33 cellular contexts compared by ENCODE assay signal in genomic region chr10:49833162-49833561, GRCh38.
"Had no signal": no experiment of that assay in that cellular context is flagged by ENCODE, and none has a peak within 500 bp of the region (broad histone marks: within the 10 kb centered on the region; RNA-seq: fewer than 3 reads in every experiment).

No MANE protein-coding gene starts in this region.

- H3K27ac ChIP-seq: ascending aorta, breast epithelium, cardiac muscle cell, coronary artery, dorsolateral prefrontal cortex, epithelial cell of prostate, esophagus squamous epithelium, gastroesophageal sphincter, heart right ventricle had no signal

- DNase-seq: activated CD4-positive, alpha-beta memory T cell treated with anti-CD3 and anti-CD28 coated beads for 36 hours; activated CD4-positive, alpha-beta T cell treated with anti-CD3 and anti-CD28 coated beads for 36 hours; activated CD4-positive, alpha-beta T cell treated with anti-CD3 and anti-CD28 coated beads, Interleukin-2, amount 10 ng/mL, durations not matched to agents 24 days and 14 days; activated CD4-positive, CD25-positive, alpha-beta regulatory T cell; activated CD4-positive, CD25-positive, alpha-beta regulatory T cell treated with anti-CD3 and anti-CD28 coated beads, Interleukin-2, amount 50 U/mL, for 72 hours; activated CD8-positive, alpha-beta memory T cell treated with anti-CD3 and anti-CD28 coated beads, Interleukin-2, amount 10 ng/mL, durations not matched to agents 7 days and 5 days; activated CD8-positive, alpha-beta memory T cell treated with anti-CD3 and anti-CD28 coated beads, Interleukin-2, amount 50 U/mL, for 4 hours; activated CD8-positive, alpha-beta T cell treated with anti-CD3 and anti-CD28 coated beads, Interleukin-2, amount 10 ng/mL, durations not matched to agents 7 days and 5 days; activated effector memory CD4-positive, alpha-beta T cell treated with anti-CD3 and anti-CD28 coated beads, Interleukin-2, amount 50 U/mL, for 16 hours; activated naive CD4-positive, alpha-beta T cell treated with anti-CD3 and anti-CD28 coated beads for 36 hours; activated naive CD8-positive, alpha-beta T cell treated with anti-CD3 and anti-CD28 coated beads for 36 hours; activated naive CD8-positive, alpha-beta T cell treated with anti-CD3 and anti-CD28 coated beads, Interleukin-2, amount 50 U/mL, for 24 hours; activated T-cell treated with anti-CD3 and anti-CD28 coated beads, Interleukin-2, amount 50 U/mL, for 1 hour; activated T-cell treated with anti-CD3 and anti-CD28 coated beads, Interleukin-2, amount 50 U/mL, for 48 hours; central memory CD4-positive, alpha-beta T cell; cerebellar nuclear complex; dorsolateral prefrontal cortex; effector memory CD8-positive, alpha-beta T cell; esophagus squamous epithelium; foreskin melanocyte; heart right ventricle; T-helper 2 cell had no signal

- H3K4me1 ChIP-seq: ascending aorta, breast epithelium, esophagus squamous epithelium, gastroesophageal sphincter, heart right ventricle had no signal

- H3K4me3 Mint-ChIP-seq: activated CD4-positive, alpha-beta memory T cell treated with anti-CD3 and anti-CD28 coated beads for 36 hours; activated CD4-positive, alpha-beta T cell treated with anti-CD3 and anti-CD28 coated beads for 36 hours; activated CD4-positive, alpha-beta T cell treated with anti-CD3 and anti-CD28 coated beads, Interleukin-2, amount 10 ng/mL, durations not matched to agents 24 days and 14 days; activated CD8-positive, alpha-beta memory T cell treated with anti-CD3 and anti-CD28 coated beads, Interleukin-2, amount 10 ng/mL, durations not matched to agents 7 days and 5 days; activated CD8-positive, alpha-beta T cell treated with anti-CD3 and anti-CD28 coated beads, Interleukin-2, amount 10 ng/mL, durations not matched to agents 7 days and 5 days; activated naive CD4-positive, alpha-beta T cell treated with anti-CD3 and anti-CD28 coated beads for 36 hours; activated naive CD4-positive, alpha-beta T cell treated with anti-CD3 and anti-CD28 coated beads, Interleukin-2, amount 50 U/mL, for 24 hours; activated naive CD8-positive, alpha-beta T cell treated with anti-CD3 and anti-CD28 coated beads for 36 hours; activated naive CD8-positive, alpha-beta T cell treated with anti-CD3 and anti-CD28 coated beads, Interleukin-2, amount 50 U/mL, for 24 hours; activated T-helper 1 cell treated with anti-CD3 and anti-CD28 coated beads, Interleukin-12 subunit alpha, Interleukin-12 subunit beta, Interleukin-2, Interleukin-4 antibody, amounts not matched to agents 30 ng/mL and 10 ng/mL and 1 ng/mL, durations not matched to agents 14 hours and 24 hours and 36 hours; brain; dendritic cell treated with granulocyte-macrophage colony-stimulating factor and Interleukin-4, amounts not matched to agents 40 ng/mL and 50 ng/mL, for 4 days; effector memory CD8-positive, alpha-beta T cell had no signal

- H3K36me3 ChIP-seq: breast epithelium had no signal

- H3K27ac Mint-ChIP-seq: activated CD4-positive, alpha-beta memory T cell treated with anti-CD3 and anti-CD28 coated beads for 36 hours; activated CD4-positive, alpha-beta T cell treated with anti-CD3 and anti-CD28 coated beads for 36 hours; activated CD4-positive, alpha-beta T cell treated with anti-CD3 and anti-CD28 coated beads, Interleukin-2, amount 10 ng/mL, durations not matched to agents 24 days and 14 days; activated CD8-positive, alpha-beta memory T cell treated with anti-CD3 and anti-CD28 coated beads, Interleukin-2, amount 10 ng/mL, durations not matched to agents 7 days and 5 days; activated CD8-positive, alpha-beta T cell treated with anti-CD3 and anti-CD28 coated beads, Interleukin-2, amount 10 ng/mL, durations not matched to agents 7 days and 5 days; activated naive CD4-positive, alpha-beta T cell treated with anti-CD3 and anti-CD28 coated beads for 36 hours; activated naive CD4-positive, alpha-beta T cell treated with anti-CD3 and anti-CD28 coated beads, Interleukin-2, amount 50 U/mL, for 24 hours; activated naive CD8-positive, alpha-beta T cell treated with anti-CD3 and anti-CD28 coated beads for 36 hours; activated naive CD8-positive, alpha-beta T cell treated with anti-CD3 and anti-CD28 coated beads, Interleukin-2, amount 50 U/mL, for 24 hours; activated T-helper 1 cell treated with anti-CD3 and anti-CD28 coated beads, Interleukin-12 subunit alpha, Interleukin-12 subunit beta, Interleukin-2, Interleukin-4 antibody, amounts not matched to agents 30 ng/mL and 10 ng/mL and 1 ng/mL, durations not matched to agents 14 hours and 24 hours and 36 hours; activated T-helper 2 cell treated with anti-CD3 and anti-CD28 coated beads, Interferon-gamma antibody, Interleukin-2, Interleukin-4, amounts not matched to agents 10 μg/mL and 5 μg/mL and 100 μg/mL, durations not matched to agents 14 hours and 24 hours and 36 hours; dendritic cell treated with granulocyte-macrophage colony-stimulating factor and Interleukin-4, amounts not matched to agents 40 ng/mL and 50 ng/mL, for 4 days; effector memory CD8-positive, alpha-beta T cell had no signal

- H3K4me1 Mint-ChIP-seq: activated CD4-positive, alpha-beta T cell treated with anti-CD3 and anti-CD28 coated beads for 36 hours; activated CD8-positive, alpha-beta memory T cell treated with anti-CD3 and anti-CD28 coated beads, Interleukin-2, amount 10 ng/mL, durations not matched to agents 7 days and 5 days had no signal

- ATAC-seq: activated CD4-positive, alpha-beta T cell treated with anti-CD3 and anti-CD28 coated beads for 36 hours; activated CD8-positive, alpha-beta memory T cell treated with anti-CD3 and anti-CD28 coated beads, Interleukin-2, amount 10 ng/mL, durations not matched to agents 7 days and 5 days; activated CD8-positive, alpha-beta T cell treated with anti-CD3 and anti-CD28 coated beads, Interleukin-2, amount 10 ng/mL, durations not matched to agents 7 days and 5 days; activated naive CD8-positive, alpha-beta T cell treated with anti-CD3 and anti-CD28 coated beads, Interleukin-2, amount 50 U/mL, for 24 hours; effector memory CD8-positive, alpha-beta T cell; gastroesophageal sphincter; heart right ventricle had no signal

- H3K9me3 Mint-ChIP-seq: activated CD4-positive, alpha-beta memory T cell treated with anti-CD3 and anti-CD28 coated beads for 36 hours; activated CD4-positive, alpha-beta T cell treated with anti-CD3 and anti-CD28 coated beads, Interleukin-2, amount 10 ng/mL, durations not matched to agents 24 days and 14 days; activated naive CD4-positive, alpha-beta T cell treated with anti-CD3 and anti-CD28 coated beads for 36 hours; activated naive CD4-positive, alpha-beta T cell treated with anti-CD3 and anti-CD28 coated beads, Interleukin-2, amount 50 U/mL, for 24 hours; activated naive CD8-positive, alpha-beta T cell treated with anti-CD3 and anti-CD28 coated beads for 36 hours; activated naive CD8-positive, alpha-beta T cell treated with anti-CD3 and anti-CD28 coated beads, Interleukin-2, amount 50 U/mL, for 24 hours; activated T-helper 1 cell treated with anti-CD3 and anti-CD28 coated beads, Interleukin-12 subunit alpha, Interleukin-12 subunit beta, Interleukin-2, Interleukin-4 antibody, amounts not matched to agents 30 ng/mL and 10 ng/mL and 1 ng/mL, durations not matched to agents 14 hours and 24 hours and 36 hours; activated T-helper 2 cell treated with anti-CD3 and anti-CD28 coated beads, Interferon-gamma antibody, Interleukin-2, Interleukin-4, amounts not matched to agents 10 μg/mL and 5 μg/mL and 100 μg/mL, durations not matched to agents 14 hours and 24 hours and 36 hours; brain; dendritic cell treated with granulocyte-macrophage colony-stimulating factor and Interleukin-4, amounts not matched to agents 40 ng/mL and 50 ng/mL, for 4 days; effector memory CD8-positive, alpha-beta T cell had no signal

- H3K27me3 ChIP-seq: ascending aorta, breast epithelium, cardiac muscle cell, dorsolateral prefrontal cortex, esophagus squamous epithelium, gastroesophageal sphincter, heart right ventricle had no signal

- H3K9me3 ChIP-seq: ascending aorta, breast epithelium, esophagus squamous epithelium, gastroesophageal sphincter, heart right ventricle had no signal

- H3K4me3 ChIP-seq: ascending aorta, breast epithelium, cardiac muscle cell, coronary artery, dorsolateral prefrontal cortex, esophagus squamous epithelium, gastroesophageal sphincter, heart right ventricle had no signal

- H3K27me3 Mint-ChIP-seq: activated CD4-positive, alpha-beta memory T cell treated with anti-CD3 and anti-CD28 coated beads for 36 hours; activated CD4-positive, alpha-beta T cell treated with anti-CD3 and anti-CD28 coated beads for 36 hours; activated CD4-positive, alpha-beta T cell treated with anti-CD3 and anti-CD28 coated beads, Interleukin-2, amount 10 ng/mL, durations not matched to agents 24 days and 14 days; activated CD8-positive, alpha-beta memory T cell treated with anti-CD3 and anti-CD28 coated beads, Interleukin-2, amount 10 ng/mL, durations not matched to agents 7 days and 5 days; activated naive CD4-positive, alpha-beta T cell treated with anti-CD3 and anti-CD28 coated beads, Interleukin-2, amount 50 U/mL, for 24 hours; activated naive CD8-positive, alpha-beta T cell treated with anti-CD3 and anti-CD28 coated beads for 36 hours; activated naive CD8-positive, alpha-beta T cell treated with anti-CD3 and anti-CD28 coated beads, Interleukin-2, amount 50 U/mL, for 24 hours; brain; dendritic cell treated with granulocyte-macrophage colony-stimulating factor and Interleukin-4, amounts not matched to agents 40 ng/mL and 50 ng/mL, for 4 days; effector memory CD8-positive, alpha-beta T cell had no signal
